Comparison of ENCODE assay signal across 10 cellular contexts in the genomic region with DNA sequence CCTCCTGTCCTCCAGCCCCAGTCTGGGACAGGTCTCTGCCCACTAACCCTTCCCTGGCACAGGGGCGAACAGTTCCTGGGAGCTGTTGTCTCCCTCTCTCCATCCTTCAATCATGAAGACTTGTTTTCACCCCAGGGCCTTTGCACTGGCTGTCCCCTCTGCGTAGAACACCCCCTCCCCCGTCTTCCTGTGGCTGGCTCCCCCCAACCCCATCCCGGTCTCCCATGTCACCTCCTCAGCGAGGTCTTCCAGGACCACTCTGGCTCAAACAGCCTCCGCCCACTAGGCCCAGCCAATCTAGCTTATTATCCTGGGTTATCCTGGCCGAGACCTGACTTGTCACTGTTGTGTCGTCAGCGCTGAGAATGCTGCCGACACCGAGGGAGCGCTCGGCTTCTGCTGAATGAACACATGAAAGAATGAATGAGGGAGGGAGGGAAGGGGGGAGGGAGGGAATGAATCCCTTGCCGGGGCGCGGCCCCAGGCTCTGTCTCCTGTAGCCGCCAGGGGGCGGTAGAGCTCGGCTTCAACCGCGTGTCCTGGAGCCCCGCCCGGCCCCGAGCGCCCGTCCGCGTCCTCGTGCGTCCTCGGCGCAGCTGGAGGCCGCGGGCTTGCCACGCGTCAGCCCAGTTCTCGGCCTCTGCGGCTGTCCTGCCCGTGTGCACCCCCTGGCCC. TPM values are rescaled to one million over a fixed set of nuclear protein-coding genes. Genes with fewer than 3 reads are reported as not detected.
DNase-seq lines count a peak whose midpoint lies in the region; ATAC-seq, FAIRE-seq and TF ChIP-seq lines count a peak whose summit lies in the region.
"Not testable (repeated sequence)": the region's sequence is repeated elsewhere in the genome, so short reads cannot be mapped to it uniquely, and the experiment has no call there.
"Had no signal": no experiment of that assay in that cellular context is flagged by ENCODE, and none has a peak within 500 bp of the region (broad histone marks: within the 10 kb centered on the region; RNA-seq: fewer than 3 reads in every experiment).

No MANE protein-coding gene starts in this region.

- intact Hi-C loops in left cardiac atrium (cut with DNase I) = not testable (repeated sequence)

- not testable (repeated sequence) for H3K27ac ChIP-seq in DND-41 (ENCODE audit: low read length); astrocyte (ENCODE audit: low read depth, low read length); suprapubic skin

- WGBS in suprapubic skin = 72% methylated on average over 6 of the region's 39 CpGs

- DNase-seq in DND-41; T-helper 17 cell; astrocyte (ENCODE audit: low read depth); left cardiac atrium; natural killer cell treated with Interleukin-12 subunit alpha and Interleukin-12 subunit beta and Interleukin-15 and Interleukin-18, amount 100 ng/mL, for 72 hours (ENCODE audit: low spot score): not testable (repeated sequence)
- peak; percentile 63 to 71 for DNase-seq in suprapubic skin (ENCODE audit: low spot score in 2 of 2)

- not testable (repeated sequence) for H3K9me3 ChIP-seq in DND-41 (ENCODE audit: insufficient read depth, low read length, severe bottlenecking); T-helper 17 cell (ENCODE audit: control insufficient read depth, low read length, poor library complexity, severe bottlenecking); astrocyte (ENCODE audit: insufficient read depth, low read depth, low read length); suprapubic skin

- not testable (repeated sequence) for H3K4me1 ChIP-seq in DND-41 (ENCODE audit: insufficient read depth, low read length); astrocyte (ENCODE audit: insufficient read depth, low read length); suprapubic skin

- not testable (repeated sequence) for H4K20me1 ChIP-seq in DND-41 (ENCODE audit: insufficient read depth, low read length); astrocyte (ENCODE audit: insufficient read depth, low read length)

- not testable (repeated sequence) for H3K4me3 Mint-ChIP-seq in T-helper 17 cell; astrocyte (ENCODE audit: unreplicated experiment); natural killer cell treated with Interleukin-12 subunit alpha and Interleukin-12 subunit beta and Interleukin-15 and Interleukin-18, amount 100 ng/mL, for 72 hours

- H3K27me3 Mint-ChIP-seq in T-helper 17 cell; natural killer cell treated with Interleukin-12 subunit alpha and Interleukin-12 subunit beta and Interleukin-15 and Interleukin-18, amount 100 ng/mL, for 72 hours: not testable (repeated sequence)
- H3K27me3 Mint-ChIP-seq in astrocyte (ENCODE audit: low read depth, unreplicated experiment) = peaks cover 17% of the 10 kb centered on the region

- TF ChIP-seq CTCF in DND-41 (IDR thresholded peaks at IDR 0.05; ENCODE audit: borderline replicate concordance, extremely low read depth, low read length, poor library complexity, severe bottlenecking); astrocyte (IDR thresholded peaks at IDR 0.05; ENCODE audit: insufficient read depth, low read depth, low read length): not testable (repeated sequence)
- peak in 1 of 2 donors; percentile 15 for TF ChIP-seq CTCF in suprapubic skin (IDR thresholded peaks at IDR 0.05)

- not testable (repeated sequence) for H3K4me3 ChIP-seq in DND-41 (ENCODE audit: low read depth in 1 of 2, low read length in 2 of 2); astrocyte (ENCODE audit: insufficient read depth, low read depth, low read length)
- peak overlapping the region; percentile 28 for H3K4me3 ChIP-seq in suprapubic skin

- TF ChIP-seq POLR2A in suprapubic skin (IDR thresholded peaks at IDR 0.05) = not testable (repeated sequence)

- not testable (repeated sequence) for H3K27me3 ChIP-seq in DND-41 (ENCODE audit: insufficient read depth, low read length, poor library complexity); astrocyte (ENCODE audit: insufficient read depth, low read length); suprapubic skin

- not testable (repeated sequence) for H3K4me1 Mint-ChIP-seq in T-helper 17 cell; astrocyte (ENCODE audit: low read depth, unreplicated experiment); natural killer cell treated with Interleukin-12 subunit alpha and Interleukin-12 subunit beta and Interleukin-15 and Interleukin-18, amount 100 ng/mL, for 72 hours (ENCODE audit: low read depth in 2 of 2)

- H3K36me3 Mint-ChIP-seq in T-helper 17 cell (ENCODE audit: low read depth); astrocyte (ENCODE audit: low read depth, unreplicated experiment); natural killer cell treated with Interleukin-12 subunit alpha and Interleukin-12 subunit beta and Interleukin-15 and Interleukin-18, amount 100 ng/mL, for 72 hours: not testable (repeated sequence)

- not testable (repeated sequence) for TF ChIP-seq EP300 in suprapubic skin (IDR thresholded peaks at IDR 0.05)

- not testable (repeated sequence) for FAIRE-seq in astrocyte (lab: Jason Lieb, UNC)

- H3K9me3 Mint-ChIP-seq in astrocyte (ENCODE audit: unreplicated experiment); natural killer cell treated with Interleukin-12 subunit alpha and Interleukin-12 subunit beta and Interleukin-15 and Interleukin-18, amount 100 ng/mL, for 72 hours: not testable (repeated sequence)

- not testable (repeated sequence) for H3K27ac Mint-ChIP-seq in T-helper 17 cell; astrocyte (ENCODE audit: unreplicated experiment); natural killer cell treated with Interleukin-12 subunit alpha and Interleukin-12 subunit beta and Interleukin-15 and Interleukin-18, amount 100 ng/mL, for 72 hours

- not testable (repeated sequence) for H3K36me3 ChIP-seq in DND-41 (ENCODE audit: insufficient read depth, low read length); astrocyte (ENCODE audit: insufficient read depth, low read length)
- H3K36me3 ChIP-seq in suprapubic skin = peaks cover 32% of the 10 kb centered on the region

- H3K4me2 ChIP-seq in DND-41 (ENCODE audit: insufficient read depth, low read length) = not testable (repeated sequence)
- peak overlapping the region; percentile 36 for H3K4me2 ChIP-seq in astrocyte (ENCODE audit: low read length)

- not testable (repeated sequence) for H3K79me2 ChIP-seq in DND-41 (ENCODE audit: insufficient read depth, low read length); astrocyte (ENCODE audit: insufficient read depth, low read length)

- H2AFZ ChIP-seq in DND-41 (ENCODE audit: low read depth, low read length); astrocyte (ENCODE audit: low read depth, low read length): not testable (repeated sequence)

- ATAC-seq in DND-41 (ENCODE audit: insufficient read depth, low read depth) (peak; percentile 88), GM21576 (IDR thresholded peaks at IDR 0.05; ENCODE audit: unreplicated experiment) (peak; percentile 47), HG03280 (IDR thresholded peaks at IDR 0.05; ENCODE audit: unreplicated experiment) (peak; percentile 39), T-helper 17 cell (peak; percentile 89), left cardiac atrium (peak; percentile 82 to 90)
- peak; percentile 82 to 84 for ATAC-seq in natural killer cell treated with Interleukin-12 subunit alpha and Interleukin-12 subunit beta and Interleukin-15 and Interleukin-18, amount 100 ng/mL, for 72 hours

- not testable (repeated sequence) for H3K9ac ChIP-seq in DND-41 (ENCODE audit: low read depth, low read length); astrocyte (ENCODE audit: low read length)

RNA-seq across cellular contexts. Expression of a gene that starts 31.8 kb away (rescaled TPM):
- total RNA-seq in T-helper 17 cell (10 to 100 TPM; 61.2 to 73.0 TPM), astrocyte (35.5 and 44.3 TPM in 2 replicates), left cardiac atrium (10 to 100 TPM; 38.9 to 64.7 TPM), suprapubic skin (10 to 100 TPM; 54.5 to 97.4 (median 72.9) TPM)
- total RNA-seq in natural killer cell treated with Interleukin-12 subunit alpha and Interleukin-12 subunit beta and Interleukin-15 and Interleukin-18, amount 100 ng/mL, for 72 hours = 10 to 100 TPM; 92.9 to 98.3 TPM

RNA-seq across cellular contexts. Expression of a gene that starts 59.8 kb away (rescaled TPM):
- total RNA-seq in T-helper 17 cell (under 1 TPM in 1 of 2 donors, not detected in 1; 0.12 TPM), astrocyte (1.2 and 1.3 TPM in 2 replicates), left cardiac atrium (10 to 100 TPM; 12.0 to 16.5 TPM), suprapubic skin (10 to 100 TPM in 1 of 4 donors, 1 to 10 TPM in 2, under 1 TPM in 1; 0.56 to 10.5 (median 5.6) TPM)
- total RNA-seq in natural killer cell treated with Interleukin-12 subunit alpha and Interleukin-12 subunit beta and Interleukin-15 and Interleukin-18, amount 100 ng/mL, for 72 hours = not detected
- total RNA-seq: HT-29, RPMI7951 had no signal

Comparison
In these comparisons a context has a peak if more than half of its experiments do, and no peak if none do; other contexts are left out.
1. ATAC-seq: peak in every context shown above with its lines; median percentile 89 in T-helper 17 cell; 88 in DND-41; 86 in left cardiac atrium; 83 in natural killer cell treated with Interleukin-12 subunit alpha and Interleukin-12 subunit beta and Interleukin-15 and Interleukin-18, amount 100 ng/mL, for 72 hours; 47 in GM21576; 39 in HG03280.